Comparison of ENCODE assay signal across 14 cellular contexts in genomic region chr5:168916266-168916665, GRCh38.
A peak's percentile ranks its signal among the peaks of the same experiment; 100 is the strongest.
DNase-seq lines count a peak whose midpoint lies in the region; ATAC-seq, FAIRE-seq and TF ChIP-seq lines count a peak whose summit lies in the region.
"Had no signal": no experiment of that assay in that cellular context is flagged by ENCODE, and none has a peak within 500 bp of the region (broad histone marks: within the 10 kb centered on the region; RNA-seq: fewer than 3 reads in every experiment).

No MANE protein-coding gene starts in this region.

- H3K4me1 ChIP-seq in SK-N-SH (ENCODE audit: control insufficient read depth in 1 of 2, insufficient read depth in 2 of 2, low read depth in 1 of 2, low read length in 1 of 2): peaks cover 5 to 54% of the 10 kb centered on the region in 2 experiments; a peak in 3 of 4 replicates
- peaks cover 0 to 5% (median 0%) of the 10 kb centered on the region in 3 donors for H3K4me1 ChIP-seq in pancreas
- H3K4me1 ChIP-seq: Peyer's patch had no signal

- no peak overlapping the region for H3K4me3 ChIP-seq in SK-N-SH (ENCODE audit: low read depth in 2 of 2, low read length in 1 of 2)
- H3K4me3 ChIP-seq in pancreas: no peak overlapping the region
- H3K4me3 ChIP-seq in dorsolateral prefrontal cortex: no peak overlapping the region
- H3K4me3 ChIP-seq: coronary artery, Peyer's patch had no signal

- TF ChIP-seq CTCF in AG09319 (IDR thresholded peaks at IDR 0.05; ENCODE audit: low read depth, low read length) (no peak), SK-N-SH (IDR thresholded peaks at IDR 0.05) (no peak), pancreas (IDR thresholded peaks at IDR 0.05) (no peak), dorsolateral prefrontal cortex (IDR thresholded peaks at IDR 0.05 in 54 of 56, conservative IDR thresholded peaks at IDR 0.05 in 2 of 56; ENCODE audit: low read depth in 1 of 56, partially characterized antibody in 56 of 56) (no peak)

- H3K9me2 ChIP-seq in SK-N-SH: no peaks in the 10 kb centered on the region

- H3K9me3 ChIP-seq in SK-N-SH (no peaks in the 10 kb centered on the region), pancreas (no peaks in the 10 kb centered on the region)

- H2AFZ ChIP-seq in SK-N-SH (ENCODE audit: low read depth): no peak overlapping the region

- H3K9ac ChIP-seq in SK-N-SH: no peak overlapping the region

- H3K9me3 Mint-ChIP-seq in activated T-cell treated with anti-CD3 and anti-CD28 coated beads, Interleukin-2, amount 50 U/mL, for 72 hours: no peaks in the 10 kb centered on the region

- H3K27ac ChIP-seq in SK-N-SH (ENCODE audit: low read depth in 2 of 2, low read length in 1 of 2): peak overlapping the region; percentile 27 to 99
- no peak overlapping the region for H3K27ac ChIP-seq in pancreas
- no peak overlapping the region for H3K27ac ChIP-seq in dorsolateral prefrontal cortex
- H3K27ac ChIP-seq: Peyer's patch had no signal

- H3K36me3 Mint-ChIP-seq in activated T-cell treated with anti-CD3 and anti-CD28 coated beads, Interleukin-2, amount 50 U/mL, for 72 hours (ENCODE audit: insufficient read depth in 2 of 2): no peaks in the 10 kb centered on the region
- H3K36me3 Mint-ChIP-seq: activated naive CD8-positive, alpha-beta T cell had no signal

- CTCF ChIA-PET in SK-N-SH (lab: Yijun Ruan, JAX): interaction anchor here (0.6 to 2.5 kb wide), 6 partner anchors 18 to 37 kb away, joined by 3 to 9 read pairs (median 4); no protein-coding TSS in a partner anchor

- TF ChIP-seq EP300 in SK-N-SH (IDR thresholded peaks at IDR 0.05; ENCODE audit: borderline replicate concordance in 1 of 2, low read depth in 1 of 2, low read length in 1 of 2): peak in 1 of 2 experiments; percentile 96; a peak in 3 of 4 replicates

- intact Hi-C loops in left ventricle myocardium superior (cut with micrococcal nuclease) (no loop called here), pancreas (cut with DNase I) (no loop called here), dorsolateral prefrontal cortex (cut with DNase I) (no loop called here)

- H3K4me3 Mint-ChIP-seq in activated T-cell treated with anti-CD3 and anti-CD28 coated beads, Interleukin-2, amount 50 U/mL, for 72 hours: no peak overlapping the region
- H3K4me3 Mint-ChIP-seq: activated naive CD8-positive, alpha-beta T cell had no signal

- FAIRE-seq in pancreas (lab: Jason Lieb, UNC): no peak
- FAIRE-seq: frontal cortex had no signal

- no peaks in the 10 kb centered on the region for H3K27me3 ChIP-seq in SK-N-SH (ENCODE audit: insufficient read depth)
- peaks cover 0 to 5% (median 0%) of the 10 kb centered on the region in 4 donors for H3K27me3 ChIP-seq in pancreas
- H3K27me3 ChIP-seq in dorsolateral prefrontal cortex: peaks cover 0 to 47% (median 5%) of the 10 kb centered on the region in 45 donors
- H3K27me3 ChIP-seq: Peyer's patch had no signal

- H3K36me3 ChIP-seq in SK-N-SH (replicated peaks in 1 of 2; ENCODE audit: control insufficient read depth in 1 of 2, insufficient read depth in 2 of 2, low read length in 1 of 2) (no peaks in the 10 kb centered on the region), pancreas (no peaks in the 10 kb centered on the region)
- H3K36me3 ChIP-seq: Peyer's patch had no signal

- peaks cover 59% of the 10 kb centered on the region for H3K27me3 Mint-ChIP-seq in activated T-cell treated with anti-CD3 and anti-CD28 coated beads, Interleukin-2, amount 50 U/mL, for 72 hours (ENCODE audit: low read depth)

- 26% methylated on average over 5 of the region's 5 CpGs for WGBS in SK-N-SH (ENCODE audit: low lambda C conversion rate)
- WGBS in pancreas, 2 donors: 17 to 22% methylated on average over 5 of the region's 5 CpGs

- ATAC-seq in left ventricle myocardium superior (peak; percentile 49), pancreas (peak in 3 of 4 donors; percentile 34 to 44 (median 37)), GM21528 (IDR thresholded peaks at IDR 0.05; ENCODE audit: low FRiP score, unreplicated experiment) (no peak)
- ATAC-seq in activated T-cell treated with anti-CD3 and anti-CD28 coated beads, Interleukin-2, amount 50 U/mL, for 72 hours (replicated peaks in 1 of 2): no peak

- no peaks in the 10 kb centered on the region for H4K20me1 ChIP-seq in SK-N-SH (ENCODE audit: insufficient read depth)

- peak overlapping the region; percentile 23; the same call in 1 of the 2 replicates for H3K4me2 ChIP-seq in SK-N-SH

- POLR2A ChIA-PET in SK-N-SH (lab: Yijun Ruan, JAX): interaction anchor here (0.8 to 5.0 kb wide), 8 partner anchors 18 to 146 kb away, joined by 3 to 67 read pairs (median 4); no protein-coding TSS in a partner anchor

- no peaks in the 10 kb centered on the region; the same call in 1 of the 2 replicates for H3K79me2 ChIP-seq in SK-N-SH (ENCODE audit: insufficient read depth)

- DNase-seq in AG09319 (ENCODE audit: extremely low read depth, low read depth) (peak; percentile 16), SK-N-SH (peak; percentile 74), left ventricle myocardium superior (peak; percentile 35), pancreas (peak in 3 of 6 donors; percentile 11 to 22 (median 13)), dorsolateral prefrontal cortex (no peak), midbrain (lab: John Stamatoyannopoulos, UW) (no peak)
- DNase-seq in activated T-cell treated with anti-CD3 and anti-CD28 coated beads, Interleukin-2, amount 50 U/mL, for 72 hours: no peak
- DNase-seq: DMS53, NCI-H2171 treated with DMSO at 0.1 percent for 48 hours had no signal

- no peak; the same call in 1 of the 2 replicates for TF ChIP-seq RAD21 in SK-N-SH (IDR thresholded peaks at IDR 0.05; ENCODE audit: low read length)

- no peak overlapping the region for H3K27ac Mint-ChIP-seq in activated T-cell treated with anti-CD3 and anti-CD28 coated beads, Interleukin-2, amount 50 U/mL, for 72 hours
- H3K27ac Mint-ChIP-seq: activated naive CD8-positive, alpha-beta T cell had no signal

- H3F3A ChIP-seq in SK-N-SH (replicated peaks; ENCODE audit: insufficient read depth): peaks cover 4% of the 10 kb centered on the region

- H3K4me1 Mint-ChIP-seq in activated T-cell treated with anti-CD3 and anti-CD28 coated beads, Interleukin-2, amount 50 U/mL, for 72 hours (ENCODE audit: low read depth): no peaks in the 10 kb centered on the region

TF ChIP-seq in SK-N-SH, 30 proteins besides CTCF, POLR2A, EP300 and RAD21 (continues in another document):
- TF ChIP-seq MAX (IDR thresholded peaks at IDR 0.05; ENCODE audit: low read depth) (no peak), REST (IDR thresholded peaks at IDR 0.05; ENCODE audit: low read depth, low read length) (no peak), FOXM1 (IDR thresholded peaks at IDR 0.05; ENCODE audit: low read depth) (no peak), RCOR1 (IDR thresholded peaks at IDR 0.05; ENCODE audit: low read length) (peak; percentile 93), NFIC (IDR thresholded peaks at IDR 0.05; ENCODE audit: borderline replicate concordance) (no peak; the same call in 1 of the 2 replicates), TEAD4 (IDR thresholded peaks at IDR 0.05; ENCODE audit: borderline replicate concordance, insufficient read depth) (no peak), MEF2A (IDR thresholded peaks at IDR 0.05; ENCODE audit: borderline replicate concordance, low read depth) (no peak), POLR2AphosphoS5 (IDR thresholded peaks at IDR 0.05; ENCODE audit: low read depth, low read length) (0 out of 2 replicates have a peak, but pooled peaks have one; percentile 28), USF1 (IDR thresholded peaks at IDR 0.05; ENCODE audit: borderline replicate concordance, low read depth) (no peak), GATA2 (CRISPR knock-in tag; IDR thresholded peaks at IDR 0.05) (no peak), MXI1 (IDR thresholded peaks at IDR 0.05; ENCODE audit: low read depth, low read length) (peak; percentile 72), IRF3 (IDR thresholded peaks at IDR 0.05; ENCODE audit: low read depth, low read length) (no peak)

Comparison
In these comparisons a context has a peak if more than half of its experiments do, and no peak if none do; other contexts are left out.
1. DNase-seq: peak in AG09319 (single experiment), SK-N-SH (single experiment) and left ventricle myocardium superior (single experiment); none in dorsolateral prefrontal cortex (0 of 10), midbrain (single experiment) and activated T-cell treated with anti-CD3 and anti-CD28 coated beads, Interleukin-2, amount 50 U/mL, for 72 hours (0 of 2).
2. H3K27ac ChIP-seq: peak in SK-N-SH (2 of 2); none in pancreas (0 of 4) and dorsolateral prefrontal cortex (0 of 59).
3. ATAC-seq: peak in left ventricle myocardium superior (single experiment) and pancreas (3 of 4); none in GM21528 (single experiment) and activated T-cell treated with anti-CD3 and anti-CD28 coated beads, Interleukin-2, amount 50 U/mL, for 72 hours (0 of 2).